2 cellular contexts compared by ENCODE assay signal in the genomic region with DNA sequence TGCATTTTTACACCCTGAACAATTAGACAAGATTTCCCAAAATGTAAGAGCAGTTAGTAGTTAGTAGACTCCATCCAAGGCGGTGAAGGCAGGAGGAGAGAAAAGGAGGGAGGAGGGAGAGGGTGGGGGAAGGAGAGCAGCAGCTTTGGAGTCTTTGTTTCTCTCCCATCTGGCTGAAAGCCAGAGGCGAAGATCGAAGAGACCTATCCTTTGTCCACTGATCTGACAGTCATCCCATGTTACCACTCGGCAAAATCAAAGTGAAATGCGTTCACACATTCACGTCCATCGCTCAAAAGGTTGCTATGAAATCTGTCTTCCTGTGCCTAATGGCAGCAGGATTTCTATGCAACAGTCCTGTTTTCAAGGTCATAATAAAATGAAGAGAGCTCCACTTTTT.
TF ChIP-seq lines count a peak whose summit lies in the region.

No MANE protein-coding gene starts in this region.

TF ChIP-seq in SK-N-SH, 30 proteins besides CTCF, POLR2A, EP300 and RAD21 (continued from another document):
- TF ChIP-seq, protein P1, sequence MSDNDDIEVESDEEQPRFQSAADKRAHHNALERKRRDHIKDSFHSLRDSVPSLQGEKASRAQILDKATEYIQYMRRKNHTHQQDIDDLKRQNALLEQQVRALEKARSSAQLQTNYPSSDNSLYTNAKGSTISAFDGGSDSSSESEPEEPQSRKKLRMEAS (IDR thresholded peaks at IDR 0.05; ENCODE audit: low read depth), result no peak
- TF ChIP-seq TAF1 (IDR thresholded peaks at IDR 0.05; ENCODE audit: borderline replicate concordance, low read depth, low read length), result no peak
- TF ChIP-seq SMC3 (IDR thresholded peaks at IDR 0.05; ENCODE audit: low read depth, low read length), result no peak
- TF ChIP-seq FOXM1 (IDR thresholded peaks at IDR 0.05; ENCODE audit: low read depth), result no peak
- TF ChIP-seq ELF1 (IDR thresholded peaks at IDR 0.05), result no peak
- no peak for TF ChIP-seq EZH2phosphoT487 (IDR thresholded peaks at IDR 0.05; ENCODE audit: borderline replicate concordance, low read depth)
- TF ChIP-seq, protein P2, sequence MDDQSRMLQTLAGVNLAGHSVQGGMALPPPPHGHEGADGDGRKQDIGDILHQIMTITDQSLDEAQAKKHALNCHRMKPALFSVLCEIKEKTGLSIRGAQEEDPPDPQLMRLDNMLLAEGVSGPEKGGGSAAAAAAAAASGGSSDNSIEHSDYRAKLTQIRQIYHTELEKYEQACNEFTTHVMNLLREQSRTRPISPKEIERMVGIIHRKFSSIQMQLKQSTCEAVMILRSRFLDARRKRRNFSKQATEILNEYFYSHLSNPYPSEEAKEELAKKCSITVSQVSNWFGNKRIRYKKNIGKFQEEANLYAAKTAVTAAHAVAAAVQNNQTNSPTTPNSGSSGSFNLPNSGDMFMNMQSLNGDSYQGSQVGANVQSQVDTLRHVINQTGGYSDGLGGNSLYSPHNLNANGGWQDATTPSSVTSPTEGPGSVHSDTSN (IDR thresholded peaks at IDR 0.05), result no peak
- no peak for TF ChIP-seq TCF12 (IDR thresholded peaks at IDR 0.05)
- TF ChIP-seq TEAD4 (IDR thresholded peaks at IDR 0.05; ENCODE audit: borderline replicate concordance, insufficient read depth), result no peak
- no peak for TF ChIP-seq RCOR1 (IDR thresholded peaks at IDR 0.05; ENCODE audit: low read length)
- no peak for TF ChIP-seq JUND (IDR thresholded peaks at IDR 0.05)
- TF ChIP-seq POLR2AphosphoS5 (IDR thresholded peaks at IDR 0.05; ENCODE audit: low read depth, low read length), result no peak

TF ChIP-seq in SK-N-SH treated with all-trans-retinoic acid at 6 μM for 48 hours, 23 proteins besides CTCF, POLR2A, EP300 and RAD21:
- TF ChIP-seq, protein P3, sequence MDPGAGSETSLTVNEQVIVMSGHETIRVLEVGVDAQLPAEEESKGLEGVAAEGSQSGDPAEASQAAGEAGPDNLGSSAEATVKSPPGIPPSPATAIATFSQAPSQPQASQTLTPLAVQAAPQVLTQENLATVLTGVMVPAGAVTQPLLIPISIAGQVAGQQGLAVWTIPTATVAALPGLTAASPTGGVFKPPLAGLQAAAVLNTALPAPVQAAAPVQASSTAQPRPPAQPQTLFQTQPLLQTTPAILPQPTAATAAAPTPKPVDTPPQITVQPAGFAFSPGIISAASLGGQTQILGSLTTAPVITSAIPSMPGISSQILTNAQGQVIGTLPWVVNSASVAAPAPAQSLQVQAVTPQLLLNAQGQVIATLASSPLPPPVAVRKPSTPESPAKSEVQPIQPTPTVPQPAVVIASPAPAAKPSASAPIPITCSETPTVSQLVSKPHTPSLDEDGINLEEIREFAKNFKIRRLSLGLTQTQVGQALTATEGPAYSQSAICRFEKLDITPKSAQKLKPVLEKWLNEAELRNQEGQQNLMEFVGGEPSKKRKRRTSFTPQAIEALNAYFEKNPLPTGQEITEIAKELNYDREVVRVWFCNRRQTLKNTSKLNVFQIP (CRISPR knock-in tag; IDR thresholded peaks at IDR 0.05; ENCODE audit: borderline replicate concordance, low read depth), result no peak
- no peak for TF ChIP-seq GLIS3 (CRISPR knock-in tag; IDR thresholded peaks at IDR 0.05)
- TF ChIP-seq ZFP30 (CRISPR knock-in tag; IDR thresholded peaks at IDR 0.05), result no peak
- no peak for TF ChIP-seq ZNF70 (CRISPR knock-in tag; IDR thresholded peaks at IDR 0.05)
- no peak for TF ChIP-seq ZNF8 (CRISPR knock-in tag; IDR thresholded peaks at IDR 0.05)
